ENCODE assay signal across 8 cellular contexts in the genomic region with DNA sequence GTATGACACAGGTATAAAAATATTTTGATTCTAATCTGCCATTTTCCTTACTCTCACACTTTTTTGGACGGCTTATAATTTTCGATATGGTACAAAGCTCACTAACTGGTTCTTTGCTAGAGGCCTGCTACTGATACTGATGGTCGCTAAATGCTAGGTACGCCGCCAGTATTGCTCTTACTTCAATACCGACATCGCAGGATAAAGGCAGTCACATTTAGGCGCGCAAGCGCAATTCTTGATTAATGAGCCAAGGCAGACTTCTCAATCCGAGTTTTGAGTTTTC. TPM values are rescaled to one million over a fixed set of nuclear protein-coding genes. Genes with fewer than 3 reads are reported as not detected.
DNase-seq lines count a peak whose midpoint lies in the region; ATAC-seq and TF ChIP-seq lines count a peak whose summit lies in the region.

No MANE protein-coding gene starts in this region.

- no peaks in the 10 kb centered on the region for H4K20me1 ChIP-seq in H9 (ENCODE audit: control insufficient read depth, insufficient read depth, insufficient read length)

- H2BK12ac ChIP-seq in H9 (ENCODE audit: insufficient read length, low read depth, low read length): no peak overlapping the region

- H3K4me3 ChIP-seq in mesodermal cell (ENCODE audit: extremely low read depth, insufficient read depth, low read length, poor library complexity, severe bottlenecking): peak overlapping the region; percentile 98
- peak overlapping the region; percentile 65 to 96 for H3K4me3 ChIP-seq in aorta (ENCODE audit: low read length in 2 of 2)

- peak; percentile 46 for DNase-seq in NCI-H1105 (lab: John Stamatoyannopoulos, UW)
- no peak for DNase-seq in NCI-H1105 treated with DMSO at 0.1 percent for 48 hours (lab: John Stamatoyannopoulos, UW)
- DNase-seq in H9: no peak
- peak; percentile 50 for DNase-seq in NCI-H1694 (lab: John Stamatoyannopoulos, UW)
- no peak for DNase-seq in central memory CD8-positive, alpha-beta T cell (ENCODE audit: low spot score in 2 of 2)
- DNase-seq in aorta: no peak
- no peak for DNase-seq in NCI-H226

- no peak overlapping the region for H2BK15ac ChIP-seq in H9 (ENCODE audit: low read depth, low read length)

- H3K9ac ChIP-seq in H9 (ENCODE audit: extremely low read depth, insufficient read length, low read length): peak overlapping the region; percentile 86

- peak overlapping the region; percentile 100 for H3K4me2 ChIP-seq in H9 (ENCODE audit: insufficient read depth, insufficient read length, low read length)

- peak overlapping the region; percentile 98 to 99 for H3K4me3 Mint-ChIP-seq in H9
- peak overlapping the region; percentile 87 for H3K4me3 Mint-ChIP-seq in central memory CD8-positive, alpha-beta T cell

- H3K23me2 ChIP-seq in H9 (ENCODE audit: insufficient read length, low read depth, low read length, poor library complexity, severe bottlenecking): peaks cover 14% of the 10 kb centered on the region

- no peak overlapping the region for H4K8ac ChIP-seq in H9 (replicated peaks; ENCODE audit: insufficient read length, low read depth, low read length)

- H3K36me3 Mint-ChIP-seq in H9 (ENCODE audit: insufficient read depth in 1 of 3, low read depth in 3 of 3): peaks cover 4 to 22% (median 12%) of the 10 kb centered on the region in 3 experiments; a peak in 5 of 7 replicates
- peaks cover 17% of the 10 kb centered on the region for H3K36me3 Mint-ChIP-seq in central memory CD8-positive, alpha-beta T cell (ENCODE audit: insufficient read depth)

- peaks cover 9% of the 10 kb centered on the region for H3K36me3 ChIP-seq in mesodermal cell (ENCODE audit: control insufficient read depth, insufficient read depth, low read length)
- no peaks in the 10 kb centered on the region for H3K36me3 ChIP-seq in aorta (ENCODE audit: control insufficient read depth in 1 of 2, insufficient read depth in 2 of 2, low read length in 1 of 2)

- H3K27me3 Mint-ChIP-seq in H9 (ENCODE audit: low read depth): no peaks in the 10 kb centered on the region
- H3K27me3 Mint-ChIP-seq in central memory CD8-positive, alpha-beta T cell: no peaks in the 10 kb centered on the region

- H3T11ph ChIP-seq in H9 (ENCODE audit: low read length): no peak overlapping the region

- no peak for TF ChIP-seq CTCF in H9 (conservative IDR thresholded peaks at IDR 0.05)

- peak overlapping the region; percentile 21; the same call in 1 of the 2 replicates for H3K14ac ChIP-seq in H9 (ENCODE audit: insufficient read depth, low read length)

- H3K79me2 ChIP-seq in H9 (ENCODE audit: insufficient read depth, low read length): peaks cover 13% of the 10 kb centered on the region; the same call in 1 of the 2 replicates

- H3K79me1 ChIP-seq in H9 (ENCODE audit: insufficient read depth, low read depth, low read length, poor library complexity, severe bottlenecking): no peaks in the 10 kb centered on the region

- peak overlapping the region; percentile 70 for H3K27ac ChIP-seq in H9 (ENCODE audit: insufficient read length, low read depth, low read length)
- H3K27ac ChIP-seq in mesodermal cell (ENCODE audit: low read depth, low read length, severe bottlenecking): peak overlapping the region; percentile 82
- peak overlapping the region; percentile 23 to 77 for H3K27ac ChIP-seq in aorta (ENCODE audit: low read depth in 1 of 2, low read length in 2 of 2)

- H3K4me1 Mint-ChIP-seq in H9: peaks cover 25 to 37% of the 10 kb centered on the region in 2 experiments
- peaks cover 68% of the 10 kb centered on the region for H3K4me1 Mint-ChIP-seq in central memory CD8-positive, alpha-beta T cell

- no peak overlapping the region for H2BK5ac ChIP-seq in H9 (ENCODE audit: insufficient read length, low read length)

- H3K4me1 ChIP-seq in H9 (ENCODE audit: insufficient read depth, low read length) (no peaks in the 10 kb centered on the region; the same call in 1 of the 2 replicates), mesodermal cell (ENCODE audit: control insufficient read depth, insufficient read depth, low read length, poor library complexity, severe bottlenecking) (peaks cover 6% of the 10 kb centered on the region), aorta (ENCODE audit: control insufficient read depth in 1 of 2, insufficient read depth in 2 of 2, low read length in 2 of 2) (peaks cover 0 to 2% of the 10 kb centered on the region in 2 donors)

- no peak overlapping the region for H2BK20ac ChIP-seq in H9 (ENCODE audit: low read depth, low read length, poor library complexity, severe bottlenecking)

- ATAC-seq in central memory CD8-positive, alpha-beta T cell (replicated peaks; ENCODE audit: extremely low read depth, poor library complexity, severe bottlenecking): peak; percentile 34
- ATAC-seq in aorta (ENCODE audit: low FRiP score): peak; percentile 31

- H3K27ac Mint-ChIP-seq in H9: peak overlapping the region; percentile 98 to 99 (median 99)
- H3K27ac Mint-ChIP-seq in central memory CD8-positive, alpha-beta T cell (ENCODE audit: low read depth): peak overlapping the region; percentile 95

- H3K18ac ChIP-seq in H9 (ENCODE audit: insufficient read length, low read depth, low read length): no peak overlapping the region

- no peaks in the 10 kb centered on the region for H3K9me3 ChIP-seq in H9 (ENCODE audit: control insufficient read depth, low read depth, low read length)
- H3K9me3 ChIP-seq in mesodermal cell (ENCODE audit: control insufficient read depth, low read length): no peaks in the 10 kb centered on the region
- no peaks in the 10 kb centered on the region for H3K9me3 ChIP-seq in aorta (ENCODE audit: control insufficient read depth, low read length)

- H3K4ac ChIP-seq in H9 (ENCODE audit: low read depth, low read length): no peak overlapping the region

- no CpG with 5 or more reads among the region's 11 CpGs for WGBS in H9 (ENCODE audit: extremely low coverage, insufficient read length, low lambda C conversion rate)
- WGBS in mesodermal cell (ENCODE audit: insufficient coverage in 2 of 2), 2 experiments: 1% methylated on average over 9 to 11 of the region's 11 CpGs
- 0% methylated on average over 11 of the region's 11 CpGs for WGBS in aorta, 2 donors

- no peak overlapping the region for H2BK120ac ChIP-seq in H9 (ENCODE audit: low read depth, low read length, poor library complexity, severe bottlenecking)

- peak overlapping the region; percentile 76 for H2AFZ ChIP-seq in H9 (ENCODE audit: low read length)

- H3K56ac ChIP-seq in H9 (ENCODE audit: insufficient read length, low read depth, low read length): no peak overlapping the region

- no peak overlapping the region for H4K5ac ChIP-seq in H9 (ENCODE audit: insufficient read length, low read depth, low read length)

- H3K27me3 ChIP-seq in H9 (ENCODE audit: insufficient read depth, low read length): no peaks in the 10 kb centered on the region
- no peaks in the 10 kb centered on the region for H3K27me3 ChIP-seq in aorta (ENCODE audit: control insufficient read depth in 1 of 2, insufficient read depth in 2 of 2, low read length in 1 of 2)

- H3K9me3 Mint-ChIP-seq in H9: peaks cover under 1% of the 10 kb centered on the region in 2 experiments
- no peaks in the 10 kb centered on the region for H3K9me3 Mint-ChIP-seq in central memory CD8-positive, alpha-beta T cell

- H3K23ac ChIP-seq in H9 (ENCODE audit: insufficient read length, low read depth, low read length): no peak overlapping the region

- no peak overlapping the region for H2AK5ac ChIP-seq in H9 (ENCODE audit: insufficient read length, low read length)

- intact Hi-C loops in aorta (cut with DNase I): no loop called here

- H4K91ac ChIP-seq in H9 (ENCODE audit: insufficient read length, low read depth, low read length): no peak overlapping the region

RNA-seq across cellular contexts. Expression of a gene that starts 0.6 kb away (rescaled TPM):
- total RNA-seq in H9 (2021) (14.6 and 15.2 TPM in 2 replicates), aorta (10 to 100 TPM; 17.1 to 18.4 TPM)
- 14.5 TPM for polyA plus RNA-seq in mesodermal cell (2013, experiment 1 of 2)
- polyA plus RNA-seq in mesodermal cell (2013, experiment 2 of 2): 15.3 TPM
- 1 to 10 TPM; 4.9 to 6.6 TPM for polyA plus RNA-seq in aorta

Comparison
In these comparisons a context has a peak if more than half of its experiments do, and no peak if none do; other contexts are left out.
1. DNase-seq: peak in NCI-H1105 (single experiment) and NCI-H1694 (single experiment); none in NCI-H1105 treated with DMSO at 0.1 percent for 48 hours (single experiment), H9 (single experiment), central memory CD8-positive, alpha-beta T cell (0 of 2), aorta (0 of 2) and NCI-H226 (single experiment).
2. Peak in every context shown above with its lines, with median percentiles within 50 percentile points of each other: H3K27ac ChIP-seq.